Comparison of ENCODE assay signal across 24 cellular contexts in genomic region chr15:78243076-78243475, GRCh38. TPM values are rescaled to one million over a fixed set of nuclear protein-coding genes. Genes with fewer than 3 reads are reported as not detected.
"Had no signal": no experiment of that assay in that cellular context is flagged by ENCODE, and none has a peak within 500 bp of the region (broad histone marks: within the 10 kb centered on the region; RNA-seq: fewer than 3 reads in every experiment).

No MANE protein-coding gene starts in this region.

- H3K27me3 ChIP-seq: brain microvascular endothelial cell, colonic mucosa, neutrophil, pancreas, right lobe of liver had no signal

- H3K9me3 Mint-ChIP-seq: activated CD4-positive, alpha-beta T cell treated with anti-CD3 and anti-CD28 coated beads, Interleukin-2, amount 10 ng/mL, durations not matched to agents 24 days and 14 days; activated CD8-positive, alpha-beta T cell treated with anti-CD3 and anti-CD28 coated beads for 36 hours; activated naive CD4-positive, alpha-beta T cell treated with anti-CD3 and anti-CD28 coated beads for 36 hours; activated T-helper 17 cell treated with anti-CD3 and anti-CD28 coated beads, Interleukin-2, amount 50 U/mL, for 72 hours; central memory CD8-positive, alpha-beta T cell; stimulated activated effector memory CD8-positive, alpha-beta T cell treated with anti-CD3 and anti-CD28 coated beads, Interleukin-12 subunit alpha, Interleukin-12 subunit beta, amount 100 ng/mL, for 72 hours had no signal

- H3K4me3 Mint-ChIP-seq: activated CD4-positive, alpha-beta T cell treated with anti-CD3 and anti-CD28 coated beads, Interleukin-2, amount 10 ng/mL, durations not matched to agents 24 days and 14 days; activated CD8-positive, alpha-beta T cell treated with anti-CD3 and anti-CD28 coated beads for 36 hours; activated naive CD4-positive, alpha-beta T cell treated with anti-CD3 and anti-CD28 coated beads for 36 hours; activated T-helper 17 cell treated with anti-CD3 and anti-CD28 coated beads, Interleukin-2, amount 50 U/mL, for 72 hours; central memory CD8-positive, alpha-beta T cell; naive thymus-derived CD4-positive, alpha-beta T cell; stimulated activated effector memory CD8-positive, alpha-beta T cell treated with anti-CD3 and anti-CD28 coated beads, Interleukin-12 subunit alpha, Interleukin-12 subunit beta, amount 100 ng/mL, for 72 hours had no signal

- H3K4me1 ChIP-seq: colonic mucosa, pancreas, right lobe of liver had no signal

- H3K27me3 Mint-ChIP-seq: central memory CD8-positive, alpha-beta T cell had no signal

- H3K36me3 Mint-ChIP-seq: naive thymus-derived CD4-positive, alpha-beta T cell; stimulated activated effector memory CD8-positive, alpha-beta T cell treated with anti-CD3 and anti-CD28 coated beads, Interleukin-12 subunit alpha, Interleukin-12 subunit beta, amount 100 ng/mL, for 72 hours had no signal

- ATAC-seq: activated CD8-positive, alpha-beta T cell treated with anti-CD3 and anti-CD28 coated beads for 36 hours; activated T-helper 17 cell treated with anti-CD3 and anti-CD28 coated beads, Interleukin-2, amount 50 U/mL, for 72 hours; naive thymus-derived CD4-positive, alpha-beta T cell; stimulated activated effector memory CD8-positive, alpha-beta T cell treated with anti-CD3 and anti-CD28 coated beads, Interleukin-12 subunit alpha, Interleukin-12 subunit beta, amount 100 ng/mL, for 72 hours had no signal

- H3K27ac Mint-ChIP-seq: activated CD4-positive, alpha-beta T cell treated with anti-CD3 and anti-CD28 coated beads, Interleukin-2, amount 10 ng/mL, durations not matched to agents 24 days and 14 days; activated CD8-positive, alpha-beta T cell treated with anti-CD3 and anti-CD28 coated beads for 36 hours; activated naive CD4-positive, alpha-beta T cell treated with anti-CD3 and anti-CD28 coated beads for 36 hours; activated T-helper 17 cell treated with anti-CD3 and anti-CD28 coated beads, Interleukin-2, amount 50 U/mL, for 72 hours; naive thymus-derived CD4-positive, alpha-beta T cell; stimulated activated effector memory CD8-positive, alpha-beta T cell treated with anti-CD3 and anti-CD28 coated beads, Interleukin-12 subunit alpha, Interleukin-12 subunit beta, amount 100 ng/mL, for 72 hours had no signal

- FAIRE-seq: endometrium, kidney, pancreas had no signal

- H3K4me1 Mint-ChIP-seq: activated T-helper 17 cell treated with anti-CD3 and anti-CD28 coated beads, Interleukin-2, amount 50 U/mL, for 72 hours; central memory CD8-positive, alpha-beta T cell; stimulated activated effector memory CD8-positive, alpha-beta T cell treated with anti-CD3 and anti-CD28 coated beads, Interleukin-12 subunit alpha, Interleukin-12 subunit beta, amount 100 ng/mL, for 72 hours had no signal

- H3K9me3 ChIP-seq: colonic mucosa, left lung, mucosa of descending colon, neutrophil, pancreas, right lobe of liver, thoracic aorta had no signal

- H3K4me3 ChIP-seq: colonic mucosa, left lung, mucosa of descending colon, pancreas, right lobe of liver, thoracic aorta had no signal

- H3K27ac ChIP-seq: brain microvascular endothelial cell, colonic mucosa, left lung, neutrophil, pancreas, right lobe of liver, thoracic aorta had no signal

- H3K36me3 ChIP-seq: brain microvascular endothelial cell, colonic mucosa, left lung, neutrophil, pancreas, right lobe of liver, thoracic aorta had no signal

- DNase-seq: activated CD4-positive, alpha-beta T cell treated with anti-CD3 and anti-CD28 coated beads, Interleukin-2, amount 10 ng/mL, durations not matched to agents 24 days and 14 days; activated CD4-positive, CD25-positive, alpha-beta regulatory T cell; activated CD8-positive, alpha-beta T cell treated with anti-CD3 and anti-CD28 coated beads for 36 hours; activated naive CD4-positive, alpha-beta T cell treated with anti-CD3 and anti-CD28 coated beads for 36 hours; activated T-cell treated with anti-CD3 and anti-CD28 coated beads, Interleukin-2, amount 50 U/mL, for 1 hour; foreskin melanocyte; left lung; naive thymus-derived CD4-positive, alpha-beta T cell; stimulated activated CD4-positive, alpha-beta T cell treated with anti-CD3 and anti-CD28 coated beads, Interleukin-4, amount 100 ng/mL, for 24 hours had no signal

RNA-seq across cellular contexts. Expression of gene ACSBG1, which starts 8.7 kb away (rescaled TPM):
- total RNA-seq: activated CD4-positive, alpha-beta T cell treated with anti-CD3 and anti-CD28 coated beads, Interleukin-2, amount 10 ng/mL, durations not matched to agents 24 days and 14 days; activated naive CD4-positive, alpha-beta T cell treated with anti-CD3 and anti-CD28 coated beads for 36 hours; activated T-helper 17 cell treated with anti-CD3 and anti-CD28 coated beads, Interleukin-2, amount 50 U/mL, for 72 hours; lung microvascular endothelial cell; pulmonary artery endothelial cell; right lobe of liver; T-helper 2 cell treated with Interferon-gamma antibody and Interleukin-4, amounts not matched to agents 100 ng/mL and 5 ng/mL, for 36 hours; thoracic aorta had no signal
